ENCODE assay signal across 8 cellular contexts in the genomic region with DNA sequence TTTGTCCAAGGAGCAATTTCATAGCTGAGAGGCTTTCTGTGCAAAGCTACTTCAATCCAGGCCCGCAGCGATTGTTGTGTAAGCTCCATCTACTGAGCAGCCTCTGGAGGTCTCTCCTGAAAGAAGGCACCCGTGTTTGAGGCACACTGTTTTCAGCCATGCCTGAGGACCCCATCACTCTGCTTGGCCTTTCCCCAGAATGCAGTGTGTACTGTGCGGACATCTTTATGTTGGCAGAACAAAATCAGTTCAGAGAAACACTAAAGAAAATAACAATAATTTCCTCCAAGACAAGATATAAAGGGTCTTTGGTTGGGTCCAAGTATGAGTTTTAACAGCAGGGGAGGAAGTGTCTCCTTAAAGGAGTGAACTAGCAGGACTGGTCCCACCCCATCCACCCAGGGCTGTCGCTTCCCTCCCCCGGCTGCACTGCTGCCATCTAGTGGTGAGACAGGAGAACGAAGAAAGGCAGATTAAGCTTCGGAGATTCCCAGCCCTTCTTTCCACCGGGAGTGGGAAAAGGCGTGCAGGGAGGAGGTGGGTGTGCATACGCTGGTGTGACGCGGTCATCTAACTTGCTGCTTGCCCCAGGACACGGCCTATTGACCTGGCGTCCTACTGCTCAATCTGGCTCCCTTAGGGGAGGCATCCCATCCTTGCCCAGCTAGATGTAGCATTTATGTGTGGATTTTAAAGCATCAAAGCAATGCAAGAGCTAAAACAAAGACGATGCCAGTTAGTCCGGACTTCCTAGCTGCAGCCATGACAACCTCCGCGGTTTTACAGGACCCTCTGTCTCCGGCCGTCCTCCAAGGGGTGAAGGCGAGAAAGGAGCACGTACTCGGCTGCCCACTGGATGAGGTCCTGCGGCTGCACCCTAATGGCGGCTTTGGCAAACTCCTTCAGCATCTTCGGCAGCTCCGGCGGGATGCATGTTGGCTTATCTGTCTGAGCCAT. TPM values are rescaled to one million over a fixed set of nuclear protein-coding genes. Genes with fewer than 3 reads are reported as not detected.
DNase-seq lines count a peak whose midpoint lies in the region; TF ChIP-seq lines count a peak whose summit lies in the region.
"Not testable (repeated sequence)": the region's sequence is repeated elsewhere in the genome, so short reads cannot be mapped to it uniquely, and the experiment has no call there.

No MANE protein-coding gene starts in this region.

- not testable (repeated sequence) for H3K79me1 ChIP-seq in neuronal stem cell (ENCODE audit: low read depth, low read length)

- not testable (repeated sequence) for TF ChIP-seq POLR2A in thyroid gland (IDR thresholded peaks at IDR 0.05)

- not testable (repeated sequence) for H4K8ac ChIP-seq in neuronal stem cell (ENCODE audit: low read depth, low read length)

- H3K27me3 ChIP-seq in neuronal stem cell (ENCODE audit: control insufficient read depth in 3 of 3, insufficient read depth in 3 of 3, low read depth in 1 of 3, low read length in 3 of 3) = peaks cover 0 to 28% (median 0%) of the 10 kb centered on the region in 3 experiments
- H3K27me3 ChIP-seq in thyroid gland = not testable (repeated sequence)

- H2AFZ ChIP-seq in neuronal stem cell (ENCODE audit: low read length) = peak overlapping the region; percentile 84

- not testable (repeated sequence) for H2BK12ac ChIP-seq in neuronal stem cell (ENCODE audit: low read length)

- not testable (repeated sequence) for H3K4me1 ChIP-seq in neuronal stem cell (ENCODE audit: control insufficient read depth in 2 of 2, insufficient read depth in 1 of 2, low read depth in 1 of 2, low read length in 2 of 2); thyroid gland

- H3K4me3 ChIP-seq in neuronal stem cell (ENCODE audit: low read length in 2 of 2) = peak overlapping the region; percentile 36 to 73
- not testable (repeated sequence) for H3K4me3 ChIP-seq in thyroid gland (replicated peaks in 1 of 3)

- H3K14ac ChIP-seq in neuronal stem cell (ENCODE audit: low read length) = not testable (repeated sequence)

- not testable (repeated sequence) for H2BK5ac ChIP-seq in neuronal stem cell (ENCODE audit: low read length)

- H3K23ac ChIP-seq in neuronal stem cell (ENCODE audit: low read depth, low read length, poor library complexity) = not testable (repeated sequence)

- H3K9ac ChIP-seq in neuronal stem cell (ENCODE audit: low read depth, low read length, poor library complexity) = peak overlapping the region; percentile 37

- H3K36me3 Mint-ChIP-seq in chondrocyte (ENCODE audit: low read depth) = not testable (repeated sequence)

- not testable (repeated sequence) for H3K4me1 Mint-ChIP-seq in chondrocyte (ENCODE audit: low read depth)

- peak overlapping the region; percentile 48 for H3K4me2 ChIP-seq in neuronal stem cell (ENCODE audit: insufficient read depth, low read length, poor library complexity, severe bottlenecking)

- not testable (repeated sequence) for H2BK15ac ChIP-seq in neuronal stem cell (ENCODE audit: low read length)

- H3K36me3 ChIP-seq in neuronal stem cell (replicated peaks in 1 of 2; ENCODE audit: control insufficient read depth in 2 of 2, insufficient read depth in 2 of 2, low read length in 2 of 2); thyroid gland: not testable (repeated sequence)

- not testable (repeated sequence) for H3K27ac ChIP-seq in neuronal stem cell (replicated peaks; ENCODE audit: low read length); thyroid gland

- peaks cover 20% of the 10 kb centered on the region for H3K27me3 Mint-ChIP-seq in chondrocyte (ENCODE audit: low read depth)

- WGBS in neuronal stem cell (ENCODE audit: extremely low coverage in 2 of 2, insufficient read length in 2 of 2, insufficient replicate concordance in 1 of 2), 2 donors = no CpG with 5 or more reads among the region's 29 CpGs
- WGBS in thyroid gland, 2 donors = 9 to 11% methylated on average over 21 to 26 of the region's 29 CpGs

- H3K18ac ChIP-seq in neuronal stem cell (ENCODE audit: low read length) = not testable (repeated sequence)

- intact Hi-C loops in thyroid gland (cut with DNase I) = not testable (repeated sequence)

- peak overlapping the region; percentile 55 for H3K4me3 Mint-ChIP-seq in chondrocyte (ENCODE audit: unreplicated experiment)

- not testable (repeated sequence) for H3K4ac ChIP-seq in neuronal stem cell (ENCODE audit: low read length)

- DNase-seq in DMS114 treated with DMSO at 0.1 percent for 48 hours (lab: John Stamatoyannopoulos, UW; ENCODE audit: unreplicated experiment) = peak; percentile 49
- DNase-seq in HS-27A (ENCODE audit: low read depth) = peak; percentile 8
- peak; percentile 62 to 78 for DNase-seq in NCI-H524 (lab: John Stamatoyannopoulos, UW)
- peak; percentile 22 for DNase-seq in activated CD4-positive, alpha-beta T cell treated with anti-CD3 and anti-CD28 coated beads for 48 hours
- DNase-seq in chondrocyte (ENCODE audit: low spot score) = not testable (repeated sequence)
- DNase-seq in hypothalamus (lab: John Stamatoyannopoulos, UW) = peak in 44 of 51 donors; percentile 4 to 83 (median 34)
- peak; percentile 31 for DNase-seq in neuronal stem cell (ENCODE audit: low spot score)
- peak; percentile 12 to 27 for DNase-seq in thyroid gland

- peaks cover 14% of the 10 kb centered on the region for H3K9me3 Mint-ChIP-seq in chondrocyte (ENCODE audit: low read depth)

- H4K91ac ChIP-seq in neuronal stem cell (ENCODE audit: low read depth, low read length, poor library complexity) = not testable (repeated sequence)

- peak; percentile 85 for TF ChIP-seq CTCF in chondrocyte (IDR thresholded peaks at IDR 0.05)
- peak; percentile 45 to 81 (median 60) for TF ChIP-seq CTCF in thyroid gland (IDR thresholded peaks at IDR 0.05)

- not testable (repeated sequence) for H3K27ac Mint-ChIP-seq in chondrocyte (ENCODE audit: unreplicated experiment)

- not testable (repeated sequence) for H2BK120ac ChIP-seq in neuronal stem cell (ENCODE audit: low read depth, low read length)

- H2AK5ac ChIP-seq in neuronal stem cell (ENCODE audit: low read depth, low read length) = not testable (repeated sequence)

- H3K9me3 ChIP-seq in neuronal stem cell (replicated peaks in 1 of 2; ENCODE audit: control insufficient read depth in 2 of 2, insufficient read depth in 1 of 2, low read depth in 1 of 2, low read length in 2 of 2); thyroid gland: not testable (repeated sequence)

RNA-seq across cellular contexts. Expression of gene ROPN1, which starts 12.1 kb away (rescaled TPM):
- total RNA-seq in chondrocyte (not detected in 3 replicates), thyroid gland (under 1 TPM in 1 of 4 donors, not detected in 3; 0.54 TPM)
- not detected for polyA plus RNA-seq in neuronal stem cell (2013, experiment 1 of 2)
- not detected for polyA plus RNA-seq in neuronal stem cell (2013, experiment 2 of 2)

RNA-seq across cellular contexts. Expression of gene CCDC14, which starts 18.8 kb away (rescaled TPM):
- total RNA-seq in chondrocyte (23.9 to 34.5 TPM (median 25.4 TPM) in 3 replicates), thyroid gland (10 to 100 TPM; 22.2 to 46.6 (median 30.9) TPM)
- 88.7 TPM for polyA plus RNA-seq in neuronal stem cell (2013, experiment 1 of 2)
- 96.3 TPM for polyA plus RNA-seq in neuronal stem cell (2013, experiment 2 of 2)

RNA-seq across cellular contexts. Expression of gene KALRN, which starts 53.4 kb away (rescaled TPM):
- total RNA-seq in chondrocyte = 27.1 to 38.4 TPM (median 31.9 TPM) in 3 replicates
- polyA plus RNA-seq in neuronal stem cell (2013, experiment 1 of 2) = 6.6 TPM
- polyA plus RNA-seq in neuronal stem cell (2013, experiment 2 of 2) = 7.4 TPM
- 10 to 100 TPM; 38.4 to 77.5 (median 65.8) TPM for total RNA-seq in thyroid gland
